Comparison of ENCODE assay signal across 8 cellular contexts in genomic region chr5:141636106-141636412, GRCh38. TPM values are rescaled to one million over a fixed set of nuclear protein-coding genes. Genes with fewer than 3 reads are reported as not detected.
DNase-seq lines count a peak whose midpoint lies in the region; ATAC-seq and TF ChIP-seq lines count a peak whose summit lies in the region.

No MANE protein-coding gene starts in this region.

- H3K9ac ChIP-seq in iPS-15b (ENCODE audit: low read depth, low read length) = peak overlapping the region; percentile 93
- H3K9ac ChIP-seq in smooth muscle cell (ENCODE audit: low read depth) = peak overlapping the region; percentile 80

- TF ChIP-seq CTCF in HFFc6 (IDR thresholded peaks at IDR 0.05) = no peak
- TF ChIP-seq CTCF in smooth muscle cell (IDR thresholded peaks at IDR 0.05; ENCODE audit: borderline replicate concordance, insufficient read depth, poor library complexity, severe bottlenecking) = no peak

- H3K36me3 Mint-ChIP-seq in HFFc6 (ENCODE audit: low read depth) = peaks cover 16% of the 10 kb centered on the region
- peaks cover 39% of the 10 kb centered on the region for H3K36me3 Mint-ChIP-seq in activated CD4-positive, alpha-beta memory T cell treated with anti-CD3 and anti-CD28 coated beads, Interleukin-2, amount 10 ng/mL, durations not matched to agents 7 days and 5 days (ENCODE audit: low read depth)

- POLR2A ChIA-PET in activated CD4-positive, alpha-beta memory T cell treated with anti-CD3 and anti-CD28 coated beads, Interleukin-2, amount 10 ng/mL, durations not matched to agents 7 days and 5 days (lab: Charles Lee) = interaction anchor here (1.2 to 8.7 kb wide), 14 partner anchors 8 to 460 kb away, joined by 3 to 100 read pairs (median 10); partner anchors contain the start of genes DIAPH1 and FCHSD1

- H3K9me3 ChIP-seq in iPS-15b (ENCODE audit: control insufficient read depth, insufficient read depth, low read length) (no peaks in the 10 kb centered on the region), smooth muscle cell (replicated peaks; ENCODE audit: low read depth) (no peaks in the 10 kb centered on the region)

- H3K4me1 ChIP-seq in iPS-15b (ENCODE audit: control insufficient read depth, insufficient read depth, low read length) (peaks cover 10% of the 10 kb centered on the region), smooth muscle cell (ENCODE audit: low read depth) (peaks cover 16% of the 10 kb centered on the region)

- peak overlapping the region; percentile 98 for H3K4me3 Mint-ChIP-seq in HFFc6
- peak overlapping the region; percentile 93 for H3K4me3 Mint-ChIP-seq in activated CD4-positive, alpha-beta memory T cell treated with anti-CD3 and anti-CD28 coated beads, Interleukin-2, amount 10 ng/mL, durations not matched to agents 7 days and 5 days

- 14% methylated on average over 4 of the region's 4 CpGs for WGBS in smooth muscle cell (ENCODE audit: low lambda C conversion rate)

- H3K79me2 ChIP-seq in smooth muscle cell (ENCODE audit: low read depth) = peaks cover 53% of the 10 kb centered on the region

- H3K9me3 Mint-ChIP-seq in HFFc6 = no peaks in the 10 kb centered on the region
- H3K9me3 Mint-ChIP-seq in activated CD4-positive, alpha-beta memory T cell treated with anti-CD3 and anti-CD28 coated beads, Interleukin-2, amount 10 ng/mL, durations not matched to agents 7 days and 5 days = no peaks in the 10 kb centered on the region

- no peak for DNase-seq in HFFc6
- no peak for DNase-seq in activated CD4-positive, alpha-beta memory T cell treated with anti-CD3 and anti-CD28 coated beads, Interleukin-2, amount 10 ng/mL, durations not matched to agents 7 days and 5 days
- DNase-seq in smooth muscle cell (lab: John Stamatoyannopoulos, UW; ENCODE audit: unreplicated experiment) = no peak
- DNase-seq in NCI-H2081 treated with DMSO at 0.1 percent for 48 hours (lab: John Stamatoyannopoulos, UW) = no peak
- no peak for DNase-seq in DMS153 treated with DMSO at 0.1 percent for 48 hours (lab: John Stamatoyannopoulos, UW; ENCODE audit: unreplicated experiment)

- no peaks in the 10 kb centered on the region for H3K27me3 Mint-ChIP-seq in HFFc6 (ENCODE audit: insufficient read depth)
- H3K27me3 Mint-ChIP-seq in activated CD4-positive, alpha-beta memory T cell treated with anti-CD3 and anti-CD28 coated beads, Interleukin-2, amount 10 ng/mL, durations not matched to agents 7 days and 5 days = no peaks in the 10 kb centered on the region

- peak overlapping the region; percentile 79 for H3K27ac Mint-ChIP-seq in HFFc6
- H3K27ac Mint-ChIP-seq in activated CD4-positive, alpha-beta memory T cell treated with anti-CD3 and anti-CD28 coated beads, Interleukin-2, amount 10 ng/mL, durations not matched to agents 7 days and 5 days = peak overlapping the region; percentile 70

- no peaks in the 10 kb centered on the region for H3F3A ChIP-seq in smooth muscle cell (ENCODE audit: low read depth)

- H3K27ac ChIP-seq in smooth muscle cell (ENCODE audit: low read depth) = peak overlapping the region; percentile 36

- CTCF ChIA-PET in activated CD4-positive, alpha-beta memory T cell treated with anti-CD3 and anti-CD28 coated beads, Interleukin-2, amount 10 ng/mL, durations not matched to agents 7 days and 5 days (lab: Charles Lee) = interaction anchor here (1.0 to 9.4 kb wide), 12 partner anchors 11 to 332 kb away, joined by 5 to 150 read pairs (median 12); partner anchors contain the start of genes DIAPH1 and RNF14

- no peak for ATAC-seq in GM18909 (IDR thresholded peaks at IDR 0.05; ENCODE audit: poor library complexity, unreplicated experiment)
- no peak for ATAC-seq in GM19328 (IDR thresholded peaks at IDR 0.05; ENCODE audit: unreplicated experiment)

- H3K36me3 ChIP-seq in iPS-15b (ENCODE audit: control insufficient read depth, insufficient read depth, low read length) (peaks cover 10% of the 10 kb centered on the region), smooth muscle cell (ENCODE audit: low read depth) (no peaks in the 10 kb centered on the region)

- peak overlapping the region; percentile 93 for H2AFZ ChIP-seq in smooth muscle cell (ENCODE audit: low read depth)

- peaks cover 54% of the 10 kb centered on the region for H4K20me1 ChIP-seq in smooth muscle cell (ENCODE audit: low read depth)

- H3K4me1 Mint-ChIP-seq in HFFc6 (ENCODE audit: low read depth) = peaks cover 39% of the 10 kb centered on the region
- H3K4me1 Mint-ChIP-seq in activated CD4-positive, alpha-beta memory T cell treated with anti-CD3 and anti-CD28 coated beads, Interleukin-2, amount 10 ng/mL, durations not matched to agents 7 days and 5 days = peaks cover 54% of the 10 kb centered on the region

- H3K4me3 ChIP-seq in iPS-15b (ENCODE audit: low read depth, low read length) (peak overlapping the region; percentile 99), smooth muscle cell (peak overlapping the region; percentile 95)

- peaks cover 4% of the 10 kb centered on the region for H3K27me3 ChIP-seq in iPS-15b (ENCODE audit: control insufficient read depth, insufficient read depth, low read length)
- H3K27me3 ChIP-seq in smooth muscle cell (ENCODE audit: low read depth) = no peaks in the 10 kb centered on the region

- peak overlapping the region; percentile 99 for H3K4me2 ChIP-seq in smooth muscle cell

RNA-seq across cellular contexts. Expression of gene HDAC3, which starts 0.6 kb away (rescaled TPM):
- 10 to 100 TPM; 52.1 to 63.7 (median 55.1) TPM for total RNA-seq in HFFc6 (2021; fragmentation: NEBNext Ultra II Directional; extraction: Animal tissue kit (Norgen Biotek cat#: 25700))
- 10 to 100 TPM; 72.0 to 77.9 TPM for total RNA-seq in activated CD4-positive, alpha-beta memory T cell treated with anti-CD3 and anti-CD28 coated beads, Interleukin-2, amount 10 ng/mL, durations not matched to agents 7 days and 5 days
- total RNA-seq in smooth muscle cell = 47.4 and 50.2 TPM in 2 replicates
- 66.9 and 79.8 TPM in 2 replicates for polyA plus RNA-seq in smooth muscle cell

RNA-seq across cellular contexts. Expression of gene RELL2, which starts 0.7 kb away (rescaled TPM):
- total RNA-seq in HFFc6 (2021; fragmentation: NEBNext Ultra II Directional; extraction: Animal tissue kit (Norgen Biotek cat#: 25700)) = 1 to 10 TPM; 2.2 to 4.4 (median 3.0) TPM
- total RNA-seq in activated CD4-positive, alpha-beta memory T cell treated with anti-CD3 and anti-CD28 coated beads, Interleukin-2, amount 10 ng/mL, durations not matched to agents 7 days and 5 days = 10 to 100 TPM; 18.8 to 19.4 TPM
- 2.6 and 4.2 TPM in 2 replicates for total RNA-seq in smooth muscle cell
- polyA plus RNA-seq in smooth muscle cell = 7.4 and 8.7 TPM in 2 replicates

RNA-seq across cellular contexts. Expression of gene FCHSD1, which starts 15.2 kb away (rescaled TPM):
- 10 to 100 TPM; 20.8 to 31.7 (median 25.3) TPM for total RNA-seq in HFFc6 (2021; fragmentation: NEBNext Ultra II Directional; extraction: Animal tissue kit (Norgen Biotek cat#: 25700))
- total RNA-seq in activated CD4-positive, alpha-beta memory T cell treated with anti-CD3 and anti-CD28 coated beads, Interleukin-2, amount 10 ng/mL, durations not matched to agents 7 days and 5 days = 10 to 100 TPM; 69.8 to 71.8 TPM
- total RNA-seq in smooth muscle cell = 15.6 and 16.4 TPM in 2 replicates
- polyA plus RNA-seq in smooth muscle cell = 15.7 and 35.8 TPM in 2 replicates

RNA-seq across cellular contexts. Expression of gene DIAPH1, which starts 17.3 kb away (rescaled TPM):
- total RNA-seq in HFFc6 (2021; fragmentation: NEBNext Ultra II Directional; extraction: Animal tissue kit (Norgen Biotek cat#: 25700)) = 100 to 1,000 TPM; 105 to 119 (median 109) TPM
- total RNA-seq in activated CD4-positive, alpha-beta memory T cell treated with anti-CD3 and anti-CD28 coated beads, Interleukin-2, amount 10 ng/mL, durations not matched to agents 7 days and 5 days = 100 to 1,000 TPM; 317 to 323 TPM
- total RNA-seq in smooth muscle cell = 25.2 and 26.7 TPM in 2 replicates
- 15.4 and 34.7 TPM in 2 replicates for polyA plus RNA-seq in smooth muscle cell

RNA-seq across cellular contexts. Expression of gene ARAP3, which starts 46.0 kb away (rescaled TPM):
- 10 to 100 TPM in 5 of 6 experiments, 1 to 10 TPM in 1; 9.0 to 14.7 (median 13.2) TPM for total RNA-seq in HFFc6 (2021; fragmentation: NEBNext Ultra II Directional; extraction: Animal tissue kit (Norgen Biotek cat#: 25700))
- 10 to 100 TPM; 13.6 to 13.9 TPM for total RNA-seq in activated CD4-positive, alpha-beta memory T cell treated with anti-CD3 and anti-CD28 coated beads, Interleukin-2, amount 10 ng/mL, durations not matched to agents 7 days and 5 days
- 4.7 and 9.4 TPM in 2 replicates for total RNA-seq in smooth muscle cell
- polyA plus RNA-seq in smooth muscle cell = 11.1 and 12.9 TPM in 2 replicates
